In the genomic region with DNA sequence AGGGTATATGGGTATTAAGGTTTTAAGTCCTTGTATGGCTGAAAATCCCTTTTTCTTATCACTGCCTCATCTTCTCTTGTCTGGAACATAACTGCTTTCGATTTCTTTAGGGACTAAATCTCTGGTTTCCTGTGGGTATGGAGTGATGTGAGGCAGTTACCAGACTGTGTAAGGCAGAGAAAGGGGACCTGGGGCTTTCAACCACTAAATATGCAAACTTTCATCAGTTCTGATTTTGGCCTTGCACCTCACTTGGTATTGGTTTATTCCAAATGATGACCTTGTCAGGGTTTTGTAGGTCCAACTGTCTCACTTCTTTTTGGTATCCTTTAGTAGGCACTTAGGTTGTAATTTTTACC, we compare ENCODE assay signal across 8 cellular contexts. TPM values are rescaled to one million over a fixed set of nuclear protein-coding genes. Genes with fewer than 3 reads are reported as not detected.
A peak's percentile ranks its signal among the peaks of the same experiment; 100 is the strongest.
DNase-seq lines count a peak whose midpoint lies in the region; ATAC-seq and TF ChIP-seq lines count a peak whose summit lies in the region.
"Had no signal": no experiment of that assay in that cellular context is flagged by ENCODE, and none has a peak within 500 bp of the region (broad histone marks: within the 10 kb centered on the region; RNA-seq: fewer than 3 reads in every experiment).

No MANE protein-coding gene starts in this region.

- CTCF ChIA-PET in HEK293 (lab: Yijun Ruan, JAX) (no interaction called here), OCI-LY7 (lab: Charles Lee; ENCODE audit: unreplicated experiment) (no interaction called here)

- peaks cover 6% of the 10 kb centered on the region; the same call in 1 of the 2 replicates for H4K20me1 ChIP-seq in OCI-LY7 (ENCODE audit: insufficient read depth, low read length)

- H3K4me3 ChIP-seq in HEK293 (ENCODE audit: low read depth, low read length), result no peak overlapping the region
- H3K4me3 ChIP-seq in OCI-LY7 (ENCODE audit: low read depth, low read length, poor library complexity, severe bottlenecking), result peak overlapping the region; percentile 60

- H3K9me3 ChIP-seq in HEK293 (ENCODE audit: control insufficient read depth, insufficient read depth, low read depth, low read length), result no peaks in the 10 kb centered on the region
- H3K9me3 ChIP-seq in OCI-LY7 (ENCODE audit: low read length), result no peaks in the 10 kb centered on the region

- peaks cover 100% of the 10 kb centered on the region for H3K79me2 ChIP-seq in OCI-LY7 (ENCODE audit: insufficient read depth, low read depth, low read length)

- peaks cover 18% of the 10 kb centered on the region for H3K4me1 ChIP-seq in HEK293 (ENCODE audit: control insufficient read depth, insufficient read depth, low read length)
- H3K4me1 ChIP-seq in OCI-LY7 (ENCODE audit: insufficient read depth, low read length, poor library complexity, severe bottlenecking), result peaks cover 100% of the 10 kb centered on the region

- TF ChIP-seq CTCF in HEK293 (tag by site-specific recombination; IDR thresholded peaks at IDR 0.05), result no peak
- no peak for TF ChIP-seq CTCF in OCI-LY7 (conservative IDR thresholded peaks at IDR 0.05; ENCODE audit: low read length)
- TF ChIP-seq CTCF in natural killer cell (IDR thresholded peaks at IDR 0.05), result no peak
- TF ChIP-seq CTCF in CD14-positive monocyte (IDR thresholded peaks at IDR 0.05), result no peak

- peaks cover 61 to 62% of the 10 kb centered on the region in 2 donors for H3K4me1 Mint-ChIP-seq in natural killer cell
- peaks cover 69% of the 10 kb centered on the region for H3K4me1 Mint-ChIP-seq in CD14-positive monocyte

- intact Hi-C loops in OCI-LY7 (cut with micrococcal nuclease; ENCODE audit: unreplicated experiment), result no loop called here
- intact Hi-C loops in natural killer cell (cut with micrococcal nuclease), result no loop called here
- intact Hi-C loops in CD14-positive monocyte (cut with micrococcal nuclease), result no loop called here

- H3K36me3 ChIP-seq in HEK293 (ENCODE audit: control insufficient read depth in 2 of 2, insufficient read depth in 1 of 2, low read length in 2 of 2) (peaks cover 4 to 9% of the 10 kb centered on the region in 2 experiments; a peak in 2 of 3 replicates), OCI-LY7 (ENCODE audit: insufficient read depth, low read length) (peaks cover 42% of the 10 kb centered on the region)

- no peak overlapping the region for H2AFZ ChIP-seq in OCI-LY7 (ENCODE audit: low read length)

- no peak overlapping the region for H3K27ac ChIP-seq in HEK293 (ENCODE audit: extremely low read depth, low read depth, low read length)
- peak overlapping the region; percentile 92 for H3K27ac ChIP-seq in OCI-LY7 (ENCODE audit: low read depth, low read length, poor library complexity, severe bottlenecking)

- H3K4me3 Mint-ChIP-seq in natural killer cell (no peak overlapping the region), CD14-positive monocyte (no peak overlapping the region)

- POLR2A ChIA-PET in HEK293 (lab: Yijun Ruan, JAX) (no interaction called here), OCI-LY7 (lab: Charles Lee) (interaction anchor here (0.6 to 7.2 kb wide), 5 partner anchors 13 to 91 kb away, joined by 3 to 77 read pairs (median 4); no protein-coding TSS in a partner anchor)

- peak; percentile 72 for DNase-seq in OCI-LY7 (ENCODE audit: low spot score)
- no peak for DNase-seq in natural killer cell
- no peak for DNase-seq in CD14-positive monocyte (ENCODE audit: low spot score)
- no peak for DNase-seq in DMS79 treated with DMSO at 0.1 percent for 48 hours (lab: John Stamatoyannopoulos, UW)
- DNase-seq in retina, result no peak
- DNase-seq: caudate nucleus had no signal

- H3K27ac Mint-ChIP-seq in natural killer cell, result peak overlapping the region; percentile 17 to 49
- peak overlapping the region in 2 of 7 donors; percentile 44 to 69 for H3K27ac Mint-ChIP-seq in CD14-positive monocyte

- H3K27me3 Mint-ChIP-seq in natural killer cell (ENCODE audit: low read depth in 2 of 2) (no peaks in the 10 kb centered on the region), CD14-positive monocyte (ENCODE audit: low read depth in 3 of 3) (no peaks in the 10 kb centered on the region)

- H3K9me3 Mint-ChIP-seq in natural killer cell (no peaks in the 10 kb centered on the region), CD14-positive monocyte (peaks cover 0 to 2% (median 0%) of the 10 kb centered on the region in 7 donors)

- peak overlapping the region; percentile 90 for H3K4me2 ChIP-seq in OCI-LY7 (ENCODE audit: low read length)

- H3K36me3 Mint-ChIP-seq in natural killer cell (no peaks in the 10 kb centered on the region), CD14-positive monocyte (peaks cover 36 to 37% of the 10 kb centered on the region in 2 donors)

- peak; percentile 73 for ATAC-seq in GM18907 (IDR thresholded peaks at IDR 0.05; ENCODE audit: unreplicated experiment)
- ATAC-seq in natural killer cell, result peak; percentile 22 to 55 (median 38)

- BruUV-seq in OCI-LY7 (replicated peaks; lab: Mats Ljungman, UMichigan), result no TSS peak

- H3K9me2 ChIP-seq in OCI-LY7 (ENCODE audit: insufficient read depth, low read length), result no peaks in the 10 kb centered on the region

TF ChIP-seq in HEK293, 187 proteins besides CTCF, POLR2A, EP300 and RAD21:
- no peak for TF ChIP-seq YY1 (tag by site-specific recombination; IDR thresholded peaks at IDR 0.05)
- TF ChIP-seq, protein P1, sequence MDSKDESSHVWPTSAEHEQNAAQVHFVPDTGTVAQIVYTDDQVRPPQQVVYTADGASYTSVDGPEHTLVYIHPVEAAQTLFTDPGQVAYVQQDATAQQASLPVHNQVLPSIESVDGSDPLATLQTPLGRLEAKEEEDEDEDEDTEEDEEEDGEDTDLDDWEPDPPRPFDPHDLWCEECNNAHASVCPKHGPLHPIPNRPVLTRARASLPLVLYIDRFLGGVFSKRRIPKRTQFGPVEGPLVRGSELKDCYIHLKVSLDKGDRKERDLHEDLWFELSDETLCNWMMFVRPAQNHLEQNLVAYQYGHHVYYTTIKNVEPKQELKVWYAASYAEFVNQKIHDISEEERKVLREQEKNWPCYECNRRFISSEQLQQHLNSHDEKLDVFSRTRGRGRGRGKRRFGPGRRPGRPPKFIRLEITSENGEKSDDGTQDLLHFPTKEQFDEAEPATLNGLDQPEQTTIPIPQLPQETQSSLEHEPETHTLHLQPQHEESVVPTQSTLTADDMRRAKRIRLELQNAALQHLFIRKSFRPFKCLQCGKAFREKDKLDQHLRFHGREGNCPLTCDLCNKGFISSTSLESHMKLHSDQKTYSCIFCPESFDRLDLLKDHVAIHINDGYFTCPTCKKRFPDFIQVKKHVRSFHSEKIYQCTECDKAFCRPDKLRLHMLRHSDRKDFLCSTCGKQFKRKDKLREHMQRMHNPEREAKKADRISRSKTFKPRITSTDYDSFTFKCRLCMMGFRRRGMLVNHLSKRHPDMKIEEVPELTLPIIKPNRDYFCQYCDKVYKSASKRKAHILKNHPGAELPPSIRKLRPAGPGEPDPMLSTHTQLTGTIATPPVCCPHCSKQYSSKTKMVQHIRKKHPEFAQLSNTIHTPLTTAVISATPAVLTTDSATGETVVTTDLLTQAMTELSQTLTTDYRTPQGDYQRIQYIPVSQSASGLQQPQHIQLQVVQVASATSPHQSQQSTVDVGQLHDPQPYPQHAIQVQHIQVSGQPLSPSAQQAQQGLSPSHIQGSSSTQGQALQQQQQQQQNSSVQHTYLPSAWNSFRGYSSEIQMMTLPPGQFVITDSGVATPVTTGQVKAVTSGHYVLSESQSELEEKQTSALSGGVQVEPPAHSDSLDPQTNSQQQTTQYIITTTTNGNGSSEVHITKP (tag by site-specific recombination; IDR thresholded peaks at IDR 0.05), result 0 out of 2 replicates have a peak, but pooled peaks have one; percentile 9

RNA-seq across cellular contexts. Expression of a gene that starts 9.3 kb away (rescaled TPM):
- 67.2 and 74.0 TPM in 2 replicates for total RNA-seq in OCI-LY7 (2014; rRNA removed; shearing (Covaris generic))
- total RNA-seq in OCI-LY7 (2022) (181 and 206 TPM in 2 replicates), natural killer cell (10 to 100 TPM; 60.2 to 80.3 (median 66.5) TPM)
- polyA plus RNA-seq in CD14-positive monocyte, result 1 to 10 TPM; 5.3 to 8.7 TPM
